Comparison of ENCODE assay signal across 31 cellular contexts in genomic region chr5:176723440-176723839, GRCh38.
A peak's percentile ranks its signal among the peaks of the same experiment; 100 is the strongest.
DNase-seq lines count a peak whose midpoint lies in the region; ATAC-seq and TF ChIP-seq lines count a peak whose summit lies in the region.
"Had no signal": no experiment of that assay in that cellular context is flagged by ENCODE, and none has a peak within 500 bp of the region (broad histone marks: within the 10 kb centered on the region; RNA-seq: fewer than 3 reads in every experiment).

No MANE protein-coding gene starts in this region.

- no peaks in the 10 kb centered on the region for H3K36me3 ChIP-seq in CD8-positive, alpha-beta T cell (ENCODE audit: insufficient read depth, low read length)
- no peaks in the 10 kb centered on the region for H3K36me3 ChIP-seq in HEK293 (ENCODE audit: control insufficient read depth in 2 of 2, insufficient read depth in 1 of 2, low read length in 2 of 2)
- no peaks in the 10 kb centered on the region for H3K36me3 ChIP-seq in naive thymus-derived CD4-positive, alpha-beta T cell (ENCODE audit: control insufficient read depth in 2 of 3, insufficient read depth in 3 of 3, low read length in 3 of 3)
- H3K36me3 ChIP-seq in psoas muscle (ENCODE audit: insufficient read depth in 1 of 2, low read depth in 1 of 2): no peaks in the 10 kb centered on the region
- H3K36me3 ChIP-seq: esophagus squamous epithelium, HAP-1, heart left ventricle, Peyer's patch, tibial nerve had no signal

- H3K4me3 ChIP-seq in CD8-positive, alpha-beta T cell (ENCODE audit: low read depth, low read length): no peak overlapping the region
- no peak overlapping the region for H3K4me3 ChIP-seq in HEK293 (ENCODE audit: low read depth, low read length)
- H3K4me3 ChIP-seq in naive thymus-derived CD4-positive, alpha-beta T cell (ENCODE audit: low read length): no peak overlapping the region
- no peak overlapping the region for H3K4me3 ChIP-seq in psoas muscle
- H3K4me3 ChIP-seq: body of pancreas, esophagus squamous epithelium, HAP-1, heart left ventricle, Peyer's patch, tibial nerve had no signal

- 53 to 83% (median 63%) methylated on average over 2 to 3 of the region's 3 CpGs for WGBS in psoas muscle, 3 donors

- peak; percentile 23 for ATAC-seq in CD8-positive, alpha-beta T cell
- ATAC-seq in activated CD8-positive, alpha-beta T cell treated with anti-CD3 and anti-CD28 coated beads, Interleukin-2, amount 10 ng/mL, durations not matched to agents 7 days and 5 days: peak; percentile 47
- peak; percentile 73 for ATAC-seq in naive thymus-derived CD4-positive, alpha-beta T cell
- ATAC-seq in psoas muscle: no peak
- ATAC-seq in HG02870 (IDR thresholded peaks at IDR 0.05; ENCODE audit: unreplicated experiment): no peak
- ATAC-seq: body of pancreas, foreskin keratinocyte, heart left ventricle, HepG2, left ventricle myocardium superior had no signal

- no peaks in the 10 kb centered on the region for H3K27me3 ChIP-seq in CD8-positive, alpha-beta T cell (ENCODE audit: insufficient read depth, low read length)
- no peaks in the 10 kb centered on the region for H3K27me3 ChIP-seq in naive thymus-derived CD4-positive, alpha-beta T cell (ENCODE audit: control insufficient read depth in 2 of 2, insufficient read depth in 2 of 2, low read length in 2 of 2)
- peaks cover 0 to 24% (median 6%) of the 10 kb centered on the region in 3 donors for H3K27me3 ChIP-seq in psoas muscle (ENCODE audit: insufficient read depth in 3 of 3, low read length in 2 of 3)
- H3K27me3 ChIP-seq: body of pancreas, Peyer's patch had no signal

- CTCF ChIA-PET in CD8-positive, alpha-beta T cell (lab: Charles Lee): no interaction called here
- CTCF ChIA-PET in HEK293 (lab: Yijun Ruan, JAX): no interaction called here
- CTCF ChIA-PET in activated CD8-positive, alpha-beta T cell treated with anti-CD3 and anti-CD28 coated beads, Interleukin-2, amount 10 ng/mL, durations not matched to agents 7 days and 5 days (lab: Charles Lee): interaction anchor here (1.4 kb wide), 1 partner anchor 63 kb away, joined by 4 read pairs; no protein-coding TSS in a partner anchor
- CTCF ChIA-PET in naive thymus-derived CD4-positive, alpha-beta T cell (lab: Charles Lee): no interaction called here

- H3K27ac ChIP-seq in CD8-positive, alpha-beta T cell (ENCODE audit: low read depth, low read length): no peak overlapping the region
- H3K27ac ChIP-seq in HEK293 (ENCODE audit: extremely low read depth, low read depth, low read length) (no peak overlapping the region), psoas muscle (no peak overlapping the region)
- H3K27ac ChIP-seq in naive thymus-derived CD4-positive, alpha-beta T cell (ENCODE audit: low read depth, low read length): no peak overlapping the region
- H3K27ac ChIP-seq: body of pancreas, esophagus squamous epithelium, foreskin keratinocyte, heart left ventricle, Peyer's patch, tibial nerve had no signal

- H3K4me1 Mint-ChIP-seq in CD8-positive, alpha-beta T cell (ENCODE audit: low read depth): peaks cover 16% of the 10 kb centered on the region
- peaks cover 7% of the 10 kb centered on the region for H3K4me1 Mint-ChIP-seq in activated CD8-positive, alpha-beta T cell treated with anti-CD3 and anti-CD28 coated beads, Interleukin-2, amount 10 ng/mL, durations not matched to agents 7 days and 5 days (ENCODE audit: low read depth)
- H3K4me1 Mint-ChIP-seq in naive thymus-derived CD4-positive, alpha-beta T cell: peaks cover 0 to 20% (median 0%) of the 10 kb centered on the region in 7 donors

- no peaks in the 10 kb centered on the region for H3K36me3 Mint-ChIP-seq in CD8-positive, alpha-beta T cell
- H3K36me3 Mint-ChIP-seq in activated CD8-positive, alpha-beta T cell treated with anti-CD3 and anti-CD28 coated beads, Interleukin-2, amount 10 ng/mL, durations not matched to agents 7 days and 5 days (ENCODE audit: low read depth): no peaks in the 10 kb centered on the region
- no peaks in the 10 kb centered on the region for H3K36me3 Mint-ChIP-seq in naive thymus-derived CD4-positive, alpha-beta T cell

- no peaks in the 10 kb centered on the region for H3K9me3 Mint-ChIP-seq in CD8-positive, alpha-beta T cell
- no peaks in the 10 kb centered on the region for H3K9me3 Mint-ChIP-seq in activated CD8-positive, alpha-beta T cell treated with anti-CD3 and anti-CD28 coated beads, Interleukin-2, amount 10 ng/mL, durations not matched to agents 7 days and 5 days (ENCODE audit: insufficient read depth)
- H3K9me3 Mint-ChIP-seq in naive thymus-derived CD4-positive, alpha-beta T cell: no peaks in the 10 kb centered on the region
- H3K9me3 Mint-ChIP-seq: T-helper 2 cell treated with Interferon-gamma antibody and Interleukin-4, amounts not matched to agents 5 μg/mL and 100 μg/mL, for 36 hours had no signal

- POLR2A ChIA-PET in CD8-positive, alpha-beta T cell (lab: Charles Lee): no interaction called here
- POLR2A ChIA-PET in HEK293 (lab: Yijun Ruan, JAX): no interaction called here
- POLR2A ChIA-PET in activated CD8-positive, alpha-beta T cell treated with anti-CD3 and anti-CD28 coated beads, Interleukin-2, amount 10 ng/mL, durations not matched to agents 7 days and 5 days (lab: Charles Lee): no interaction called here
- POLR2A ChIA-PET in naive thymus-derived CD4-positive, alpha-beta T cell (lab: Charles Lee): no interaction called here

- no peaks in the 10 kb centered on the region for H3K9me3 ChIP-seq in CD8-positive, alpha-beta T cell (ENCODE audit: low read length)
- no peaks in the 10 kb centered on the region for H3K9me3 ChIP-seq in HEK293 (ENCODE audit: control insufficient read depth, insufficient read depth, low read depth, low read length)
- H3K9me3 ChIP-seq in naive thymus-derived CD4-positive, alpha-beta T cell (ENCODE audit: control insufficient read depth in 2 of 3, low read length in 3 of 3): no peaks in the 10 kb centered on the region
- no peaks in the 10 kb centered on the region for H3K9me3 ChIP-seq in psoas muscle
- H3K9me3 ChIP-seq: body of pancreas, esophagus squamous epithelium, HAP-1, heart left ventricle, Peyer's patch had no signal

- no peak for TF ChIP-seq CTCF in CD8-positive, alpha-beta T cell (IDR thresholded peaks at IDR 0.05)
- TF ChIP-seq CTCF in HEK293 (tag by site-specific recombination; IDR thresholded peaks at IDR 0.05): no peak
- no peak for TF ChIP-seq CTCF in psoas muscle (IDR thresholded peaks at IDR 0.05)

- H3K4me1 ChIP-seq in CD8-positive, alpha-beta T cell (ENCODE audit: insufficient read depth, low read length): peaks cover 9% of the 10 kb centered on the region
- H3K4me1 ChIP-seq in HEK293 (ENCODE audit: control insufficient read depth, insufficient read depth, low read length) (no peaks in the 10 kb centered on the region), psoas muscle (no peaks in the 10 kb centered on the region)
- H3K4me1 ChIP-seq in naive thymus-derived CD4-positive, alpha-beta T cell (ENCODE audit: control insufficient read depth in 2 of 2, insufficient read depth in 2 of 2, low read length in 2 of 2): peaks cover 0 to 19% of the 10 kb centered on the region in 2 donors
- H3K4me1 ChIP-seq: body of pancreas, esophagus squamous epithelium, foreskin keratinocyte, HAP-1, heart left ventricle, Peyer's patch, tibial nerve had no signal

- H3K4me3 Mint-ChIP-seq in CD8-positive, alpha-beta T cell: peak overlapping the region; percentile 26
- H3K4me3 Mint-ChIP-seq in activated CD8-positive, alpha-beta T cell treated with anti-CD3 and anti-CD28 coated beads, Interleukin-2, amount 10 ng/mL, durations not matched to agents 7 days and 5 days: no peak overlapping the region
- H3K4me3 Mint-ChIP-seq in naive thymus-derived CD4-positive, alpha-beta T cell: no peak overlapping the region
- H3K4me3 Mint-ChIP-seq: T-helper 2 cell treated with Interferon-gamma antibody and Interleukin-4, amounts not matched to agents 5 μg/mL and 100 μg/mL, for 36 hours had no signal

- peaks cover 34% of the 10 kb centered on the region for H3K27me3 Mint-ChIP-seq in CD8-positive, alpha-beta T cell (ENCODE audit: low read depth)
- H3K27me3 Mint-ChIP-seq in activated CD8-positive, alpha-beta T cell treated with anti-CD3 and anti-CD28 coated beads, Interleukin-2, amount 10 ng/mL, durations not matched to agents 7 days and 5 days (ENCODE audit: low read depth): peaks cover 38% of the 10 kb centered on the region
- peaks cover 28 to 54% (median 40%) of the 10 kb centered on the region in 5 donors for H3K27me3 Mint-ChIP-seq in naive thymus-derived CD4-positive, alpha-beta T cell

- no peak overlapping the region for H3K27ac Mint-ChIP-seq in CD8-positive, alpha-beta T cell
- H3K27ac Mint-ChIP-seq in activated CD8-positive, alpha-beta T cell treated with anti-CD3 and anti-CD28 coated beads, Interleukin-2, amount 10 ng/mL, durations not matched to agents 7 days and 5 days: no peak overlapping the region
- H3K27ac Mint-ChIP-seq in naive thymus-derived CD4-positive, alpha-beta T cell: peak overlapping the region in 2 of 9 donors; percentile 44 to 49
- H3K27ac Mint-ChIP-seq: T-helper 2 cell treated with Interferon-gamma antibody and Interleukin-4, amounts not matched to agents 5 μg/mL and 100 μg/mL, for 36 hours had no signal

- DNase-seq in CD8-positive, alpha-beta T cell: peak in 1 of 7 experiments; percentile 18
- no peak for DNase-seq in activated CD8-positive, alpha-beta T cell treated with anti-CD3 and anti-CD28 coated beads, Interleukin-2, amount 10 ng/mL, durations not matched to agents 7 days and 5 days
- no peak for DNase-seq in naive thymus-derived CD4-positive, alpha-beta T cell
- DNase-seq in psoas muscle (no peak), KG1 (lab: John Stamatoyannopoulos, UW) (no peak)
- DNase-seq: activated CD4-positive, alpha-beta T cell treated with anti-CD3 and anti-CD28 coated beads, Interleukin-2, amount 50 U/mL, for 48 hours; activated CD4-positive, CD25-positive, alpha-beta regulatory T cell treated with anti-CD3 and anti-CD28 coated beads, Interleukin-2, amount 50 U/mL, for 72 hours; activated effector memory CD4-positive, alpha-beta T cell treated with Interleukin-2 at 50 U/mL for 16 hours; activated T-cell treated with anti-CD3 and anti-CD28 coated beads for 4 hours; body of pancreas; cerebellar nuclear complex; dermis blood vessel endothelial cell; esophagus squamous epithelium; foreskin keratinocyte; heart left ventricle; Kasumi-1; kidney; left ventricle myocardium superior; NCI-H1105 treated with DMSO at 0.1 percent for 48 hours; NCI-H345; NCI-H748 treated with DMSO at 0.1 percent for 48 hours; occipital lobe; Peyer's patch; SHP77 treated with DMSO at 0.1 percent for 48 hours; stimulated activated CD4-positive, alpha-beta T cell treated with anti-CD3 and anti-CD28 coated beads, Interleukin-4, amount 100 ng/mL, for 24 hours had no signal

- intact Hi-C loops in CD8-positive, alpha-beta T cell (cut with DNase I, micrococcal nuclease): no loop called here
- intact Hi-C loops in naive thymus-derived CD4-positive, alpha-beta T cell (cut with micrococcal nuclease): no loop called here
- intact Hi-C loops in psoas muscle (cut with DNase I): no loop called here

Comparison
In these comparisons a context has a peak if more than half of its experiments do, and no peak if none do; other contexts are left out.
1. ATAC-seq: peak in CD8-positive, alpha-beta T cell (single experiment), activated CD8-positive, alpha-beta T cell treated with anti-CD3 and anti-CD28 coated beads, Interleukin-2, amount 10 ng/mL, durations not matched to agents 7 days and 5 days (single experiment) and naive thymus-derived CD4-positive, alpha-beta T cell (single experiment); none in psoas muscle (0 of 4) and HG02870 (single experiment).